Comparison of ENCODE assay signal across 18 cellular contexts in genomic region chr3:108441081-108441507, GRCh38.
DNase-seq lines count a peak whose midpoint lies in the region; ATAC-seq and TF ChIP-seq lines count a peak whose summit lies in the region.
"Had no signal": no experiment of that assay in that cellular context is flagged by ENCODE, and none has a peak within 500 bp of the region (broad histone marks: within the 10 kb centered on the region; RNA-seq: fewer than 3 reads in every experiment).

No MANE protein-coding gene starts in this region.

- intact Hi-C loops in posterior cingulate gyrus (cut with DNase I): no loop called here

- H3K4me2 ChIP-seq in neural cell (ENCODE audit: low read length): no peak overlapping the region

- no peaks in the 10 kb centered on the region for H3K9me2 ChIP-seq in neural cell (ENCODE audit: insufficient read depth, low read length)

- H3F3A ChIP-seq in neural cell (ENCODE audit: insufficient read depth, low read length, poor library complexity, severe bottlenecking): no peaks in the 10 kb centered on the region

- H2AFZ ChIP-seq in neural cell (ENCODE audit: low read depth, low read length): no peak overlapping the region

- H3K4me3 ChIP-seq in ectodermal cell (ENCODE audit: insufficient read depth, low read depth, low read length) (no peak overlapping the region), neural cell (ENCODE audit: low read length) (peak overlapping the region; percentile 14)
- H3K4me3 ChIP-seq: ascending aorta, heart right ventricle, ovary, testis had no signal

- no peak for TF ChIP-seq RAD21 in neural cell (conservative IDR thresholded peaks at IDR 0.05)

- ATAC-seq in HG03097 (IDR thresholded peaks at IDR 0.05; ENCODE audit: low FRiP score, unreplicated experiment) (no peak), HG02610 (IDR thresholded peaks at IDR 0.05; ENCODE audit: unreplicated experiment) (no peak)
- ATAC-seq: heart right ventricle had no signal

- H3K4me1 ChIP-seq in ectodermal cell (ENCODE audit: control insufficient read depth, insufficient read depth, low read length): peaks cover 24% of the 10 kb centered on the region
- H3K4me1 ChIP-seq: ascending aorta, testis had no signal

- 64 to 65% methylated on average over 5 to 6 of the region's 6 CpGs for WGBS in ectodermal cell, 2 experiments

- H3K27ac ChIP-seq in ectodermal cell (ENCODE audit: insufficient read depth, low read depth, low read length, poor library complexity, severe bottlenecking): peak overlapping the region; percentile 20
- H3K27ac ChIP-seq in neural cell (ENCODE audit: low read length): no peak overlapping the region
- H3K27ac ChIP-seq: ascending aorta, heart right ventricle, ovary, testis had no signal

- TF ChIP-seq EP300 in neural cell (conservative IDR thresholded peaks at IDR 0.05; ENCODE audit: poor library complexity, severe bottlenecking): no peak

- H3K79me2 ChIP-seq in neural cell (replicated peaks; ENCODE audit: insufficient read depth, low read length): no peaks in the 10 kb centered on the region

- peak; percentile 29 for DNase-seq in GM03348 (ENCODE audit: low spot score)
- DNase-seq in NCI-H69 (lab: John Stamatoyannopoulos, UW): peak; percentile 87
- DNase-seq in posterior cingulate gyrus: no peak
- DNase-seq in EL: no peak
- DNase-seq: AML-193, dermis blood vessel endothelial cell, H7, heart right ventricle, midbrain, NCI-H2107, ovary, Right ventricle myocardium superior, testis had no signal

- H3K36me3 ChIP-seq in ectodermal cell (ENCODE audit: control insufficient read depth, insufficient read depth, low read length): no peaks in the 10 kb centered on the region
- H3K36me3 ChIP-seq in neural cell (ENCODE audit: insufficient read depth, low read length): no peaks in the 10 kb centered on the region
- H3K36me3 ChIP-seq: ascending aorta, heart right ventricle, ovary had no signal

- TF ChIP-seq CTCF in neural cell (IDR thresholded peaks at IDR 0.05; ENCODE audit: poor library complexity, severe bottlenecking): no peak

- H4K20me1 ChIP-seq in neural cell (ENCODE audit: insufficient read depth): no peaks in the 10 kb centered on the region

- H3K27me3 ChIP-seq in ectodermal cell (ENCODE audit: control insufficient read depth, insufficient read depth, low read length, poor library complexity, severe bottlenecking) (no peaks in the 10 kb centered on the region), neural cell (ENCODE audit: insufficient read depth, low read depth, low read length) (no peaks in the 10 kb centered on the region)
- H3K27me3 ChIP-seq: ascending aorta, heart right ventricle, ovary, testis had no signal

- H3K9ac ChIP-seq in neural cell (ENCODE audit: low read length): no peak overlapping the region

- H3K9me3 ChIP-seq in ectodermal cell (ENCODE audit: control insufficient read depth, low read length) (no peaks in the 10 kb centered on the region), neural cell (ENCODE audit: low read length) (no peaks in the 10 kb centered on the region)
- H3K9me3 ChIP-seq: ascending aorta, ovary, testis had no signal

TF ChIP-seq in neural cell, 6 proteins besides CTCF, POLR2A, EP300 and RAD21:
- TF ChIP-seq, protein P1, sequence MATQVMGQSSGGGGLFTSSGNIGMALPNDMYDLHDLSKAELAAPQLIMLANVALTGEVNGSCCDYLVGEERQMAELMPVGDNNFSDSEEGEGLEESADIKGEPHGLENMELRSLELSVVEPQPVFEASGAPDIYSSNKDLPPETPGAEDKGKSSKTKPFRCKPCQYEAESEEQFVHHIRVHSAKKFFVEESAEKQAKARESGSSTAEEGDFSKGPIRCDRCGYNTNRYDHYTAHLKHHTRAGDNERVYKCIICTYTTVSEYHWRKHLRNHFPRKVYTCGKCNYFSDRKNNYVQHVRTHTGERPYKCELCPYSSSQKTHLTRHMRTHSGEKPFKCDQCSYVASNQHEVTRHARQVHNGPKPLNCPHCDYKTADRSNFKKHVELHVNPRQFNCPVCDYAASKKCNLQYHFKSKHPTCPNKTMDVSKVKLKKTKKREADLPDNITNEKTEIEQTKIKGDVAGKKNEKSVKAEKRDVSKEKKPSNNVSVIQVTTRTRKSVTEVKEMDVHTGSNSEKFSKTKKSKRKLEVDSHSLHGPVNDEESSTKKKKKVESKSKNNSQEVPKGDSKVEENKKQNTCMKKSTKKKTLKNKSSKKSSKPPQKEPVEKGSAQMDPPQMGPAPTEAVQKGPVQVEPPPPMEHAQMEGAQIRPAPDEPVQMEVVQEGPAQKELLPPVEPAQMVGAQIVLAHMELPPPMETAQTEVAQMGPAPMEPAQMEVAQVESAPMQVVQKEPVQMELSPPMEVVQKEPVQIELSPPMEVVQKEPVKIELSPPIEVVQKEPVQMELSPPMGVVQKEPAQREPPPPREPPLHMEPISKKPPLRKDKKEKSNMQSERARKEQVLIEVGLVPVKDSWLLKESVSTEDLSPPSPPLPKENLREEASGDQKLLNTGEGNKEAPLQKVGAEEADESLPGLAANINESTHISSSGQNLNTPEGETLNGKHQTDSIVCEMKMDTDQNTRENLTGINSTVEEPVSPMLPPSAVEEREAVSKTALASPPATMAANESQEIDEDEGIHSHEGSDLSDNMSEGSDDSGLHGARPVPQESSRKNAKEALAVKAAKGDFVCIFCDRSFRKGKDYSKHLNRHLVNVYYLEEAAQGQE (IDR thresholded peaks at IDR 0.05; ENCODE audit: borderline replicate concordance): no peak
- no peak for TF ChIP-seq TAF1 (IDR thresholded peaks at IDR 0.05; ENCODE audit: low read depth)
- TF ChIP-seq EZH2 (IDR thresholded peaks at IDR 0.05; ENCODE audit: borderline replicate concordance, insufficient read depth, low read length, poor library complexity, severe bottlenecking): no peak
- no peak for TF ChIP-seq MXI1 (conservative IDR thresholded peaks at IDR 0.05; ENCODE audit: poor library complexity, severe bottlenecking)
- TF ChIP-seq POLR2AphosphoS5 (IDR thresholded peaks at IDR 0.05): no peak
- TF ChIP-seq SMC3 (conservative IDR thresholded peaks at IDR 0.05; ENCODE audit: poor library complexity): no peak

Comparison
In these comparisons a context has a peak if more than half of its experiments do, and no peak if none do; other contexts are left out.
1. DNase-seq: peak in GM03348 (single experiment) and NCI-H69 (single experiment); none in posterior cingulate gyrus (0 of 10) and EL (single experiment).